11 cellular contexts compared by ENCODE assay signal in genomic region chr12:28543021-28543890, GRCh38.
A peak's percentile ranks its signal among the peaks of the same experiment; 100 is the strongest.
DNase-seq lines count a peak whose midpoint lies in the region; ATAC-seq, FAIRE-seq and TF ChIP-seq lines count a peak whose summit lies in the region.
"Had no signal": no experiment of that assay in that cellular context is flagged by ENCODE, and none has a peak within 500 bp of the region (broad histone marks: within the 10 kb centered on the region; RNA-seq: fewer than 3 reads in every experiment).

No MANE protein-coding gene starts in this region.

- no peak for TF ChIP-seq POLR2A in GM12892 (IDR thresholded peaks at IDR 0.05; ENCODE audit: low read depth, low read length)

- no peaks in the 10 kb centered on the region for H3K27me3 ChIP-seq in upper lobe of right lung
- H3K27me3 ChIP-seq: right lobe of liver had no signal

- no peaks in the 10 kb centered on the region for H3K9me3 ChIP-seq in upper lobe of right lung
- H3K9me3 ChIP-seq: right lobe of liver had no signal

- FAIRE-seq in GM12892 (lab: Jason Lieb, UNC), result peak; percentile 66
- FAIRE-seq: colon had no signal

- H3K27ac ChIP-seq in upper lobe of right lung, result no peak overlapping the region

- H3K4me1 ChIP-seq in upper lobe of right lung, result no peaks in the 10 kb centered on the region
- H3K4me1 ChIP-seq: right lobe of liver had no signal

- ATAC-seq in GM19452 (IDR thresholded peaks at IDR 0.05; ENCODE audit: unreplicated experiment), result peak; percentile 65
- ATAC-seq in HG03175 (IDR thresholded peaks at IDR 0.05; ENCODE audit: unreplicated experiment), result peak; percentile 63
- ATAC-seq in upper lobe of right lung, result no peak
- no peak for ATAC-seq in GM19455 (IDR thresholded peaks at IDR 0.05; ENCODE audit: unreplicated experiment)
- ATAC-seq in HG02759 (IDR thresholded peaks at IDR 0.05; ENCODE audit: unreplicated experiment), result no peak

- H3K4me3 ChIP-seq in cardiac fibroblast (replicated peaks in 1 of 2; ENCODE audit: low read depth in 2 of 2, low read length in 2 of 2), result peak overlapping the region in 1 of 2 donors; percentile 1
- H3K4me3 ChIP-seq in upper lobe of right lung, result no peak overlapping the region
- H3K4me3 ChIP-seq: right lobe of liver had no signal

- intact Hi-C loops in upper lobe of right lung (cut with DNase I), result no loop called here

- TF ChIP-seq CTCF in cardiac fibroblast (IDR thresholded peaks at IDR 0.05; ENCODE audit: low read depth, low read length) (no peak), upper lobe of right lung (IDR thresholded peaks at IDR 0.05) (no peak)

- H3K36me3 ChIP-seq in upper lobe of right lung, result no peaks in the 10 kb centered on the region
- H3K36me3 ChIP-seq: right lobe of liver had no signal

- DNase-seq in GM12892 (ENCODE audit: insufficient read length) (no peak), cardiac fibroblast (ENCODE audit: low read depth in 2 of 2) (peak; percentile 14 to 25), NCI-H146 treated with DMSO at 0.1 percent for 48 hours (lab: John Stamatoyannopoulos, UW; ENCODE audit: unreplicated experiment) (no peak), upper lobe of right lung (no peak)
- DNase-seq: activated T-cell treated with anti-CD3 and anti-CD28 coated beads, Interleukin-2, amount 50 U/mL, for 48 hours; right lobe of liver had no signal

Comparison
In these comparisons a context has a peak if more than half of its experiments do, and no peak if none do; other contexts are left out.
1. DNase-seq: peak in cardiac fibroblast (2 of 2); none in GM12892 (single experiment), NCI-H146 treated with DMSO at 0.1 percent for 48 hours (single experiment) and upper lobe of right lung (single experiment).
2. ATAC-seq: peak in GM19452 (single experiment) and HG03175 (single experiment); none in upper lobe of right lung (single experiment), GM19455 (single experiment) and HG02759 (single experiment).